7 cellular contexts compared by ENCODE assay signal in the genomic region with DNA sequence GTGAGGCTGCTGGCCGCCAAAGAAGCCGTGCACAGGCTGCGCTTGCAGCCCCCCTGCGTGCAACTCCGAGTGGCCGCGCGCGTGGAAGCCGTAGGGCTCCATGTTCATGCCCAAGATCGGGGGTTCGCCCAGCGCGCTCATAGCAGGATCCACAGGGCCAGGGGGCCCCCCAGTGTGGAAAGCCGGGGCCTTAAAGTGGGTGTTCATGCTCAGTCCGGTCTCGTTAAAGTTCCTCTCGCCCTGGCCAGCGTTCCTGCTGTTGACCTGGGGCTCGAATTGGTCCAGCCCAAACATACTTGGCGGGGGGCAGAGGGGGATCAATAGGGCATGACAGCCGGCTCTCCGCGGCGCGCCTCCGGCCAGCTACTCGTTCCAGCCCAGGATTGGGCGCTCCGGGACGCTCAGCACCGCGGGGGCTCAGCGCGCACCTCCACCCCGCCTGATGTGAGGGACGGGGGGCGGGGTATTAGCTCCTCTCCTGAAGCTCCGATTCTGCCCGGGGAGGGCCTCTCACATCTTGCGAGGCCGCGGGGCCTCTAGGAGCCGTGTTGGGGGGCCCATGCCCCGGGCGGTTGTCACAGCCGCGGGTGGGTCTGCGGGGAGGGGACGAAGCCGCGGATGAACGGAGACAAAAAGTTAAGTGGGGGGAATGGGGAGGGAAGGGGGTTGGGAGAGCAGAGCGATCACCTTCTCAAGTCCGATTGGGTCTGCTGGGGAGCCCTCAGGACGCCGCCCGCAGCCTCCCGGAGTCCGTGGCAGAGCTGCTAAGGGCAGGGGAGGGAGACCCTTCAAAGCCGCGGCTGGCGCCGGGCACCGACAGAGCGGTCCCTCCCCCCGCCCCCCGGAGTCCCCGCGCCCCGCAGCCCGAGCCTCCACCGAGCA. TPM values are rescaled to one million over a fixed set of nuclear protein-coding genes. Genes with fewer than 3 reads are reported as not detected.
DNase-seq lines count a peak whose midpoint lies in the region; ATAC-seq and TF ChIP-seq lines count a peak whose summit lies in the region.

No MANE protein-coding gene starts in this region.

- H3K4me1 Mint-ChIP-seq in brain: peaks cover 53% of the 10 kb centered on the region

- peak overlapping the region; percentile 35 for H3K27ac ChIP-seq in substantia nigra (ENCODE audit: low read depth, low read length, poor library complexity, severe bottlenecking)

- peak overlapping the region; percentile 84 to 93 (median 90) for H3K4me3 Mint-ChIP-seq in brain

- intact Hi-C loops in left colon (cut with DNase I, micrococcal nuclease): no loop called here

- ATAC-seq in left colon: no peak

- DNase-seq in HuH-7 (ENCODE audit: low spot score) (peak; percentile 36), iris pigment epithelial cell (ENCODE audit: low read depth) (peak; percentile 14), substantia nigra (lab: John Stamatoyannopoulos, UW) (peak in 5 of 49 donors; percentile 33 to 64 (median 50)), left colon (no peak), HCEC 1CT (no peak), D341Med (ENCODE audit: low spot score) (no peak)

- TF ChIP-seq CTCF in brain (conservative IDR thresholded peaks at IDR 0.05): no peak

- peak overlapping the region in 4 of 5 experiments; percentile 89 to 92 (median 90) for H3K27ac Mint-ChIP-seq in brain

- H3K27me3 Mint-ChIP-seq in brain: peaks cover 12% of the 10 kb centered on the region

- peaks cover 0 to 10% (median 2%) of the 10 kb centered on the region in 5 experiments for H3K9me3 Mint-ChIP-seq in brain

- peaks cover 16% of the 10 kb centered on the region for H3K36me3 Mint-ChIP-seq in brain

RNA-seq across cellular contexts. Expression of gene MN1, which starts 1.1 kb away (rescaled TPM):
- 1.7 TPM for polyA plus RNA-seq in brain (ENCODE audit: insufficient read depth, low read depth, low replicate concordance)
- 1 to 10 TPM in 1 of 2 donors, under 1 TPM in 1; 0.92 to 2.3 TPM for total RNA-seq in left colon

Comparison
In these comparisons a context has a peak if more than half of its experiments do, and no peak if none do; other contexts are left out.
1. DNase-seq: peak in HuH-7 (single experiment) and iris pigment epithelial cell (single experiment); none in left colon (0 of 2), HCEC 1CT (single experiment) and D341Med (single experiment).